8 cellular contexts compared by ENCODE assay signal in the genomic region with DNA sequence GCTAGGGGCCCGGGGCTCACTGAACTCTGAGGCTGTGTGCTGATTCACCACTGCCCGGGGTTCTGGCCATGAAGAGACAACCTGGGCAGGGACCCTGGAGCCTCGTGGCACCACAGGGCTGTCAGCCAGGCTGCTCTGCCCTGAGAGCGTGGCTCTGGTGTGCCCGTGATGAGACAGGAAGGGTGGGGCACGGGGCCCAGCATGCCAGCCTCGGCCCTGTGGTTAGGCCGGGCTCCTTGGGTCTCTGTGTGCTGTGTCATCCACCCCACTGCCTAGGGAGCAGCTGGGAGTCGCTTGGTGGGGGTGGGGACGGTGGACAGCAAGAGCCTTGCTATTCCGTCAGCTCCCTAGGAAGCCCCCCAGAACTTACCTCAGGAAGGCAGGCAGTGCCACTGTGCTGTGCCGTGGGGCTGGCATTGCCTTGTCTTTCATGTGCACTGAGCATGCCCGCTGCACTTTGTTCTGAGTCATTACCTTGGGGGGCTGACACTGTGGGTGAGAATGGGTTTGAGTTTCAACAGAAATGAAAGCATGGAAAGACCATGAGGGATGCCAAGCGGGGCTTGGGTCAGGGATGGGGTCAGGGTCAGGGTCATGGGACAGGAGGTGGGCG. TPM values are rescaled to one million over a fixed set of nuclear protein-coding genes. Genes with fewer than 3 reads are reported as not detected.
A peak's percentile ranks its signal among the peaks of the same experiment; 100 is the strongest.
DNase-seq lines count a peak whose midpoint lies in the region; ATAC-seq, FAIRE-seq and TF ChIP-seq lines count a peak whose summit lies in the region.
"Had no signal": no experiment of that assay in that cellular context is flagged by ENCODE, and none has a peak within 500 bp of the region (broad histone marks: within the 10 kb centered on the region; RNA-seq: fewer than 3 reads in every experiment).

No MANE protein-coding gene starts in this region.

- H3K4me3 ChIP-seq in neutrophil (ENCODE audit: low read depth in 1 of 2, low read length in 1 of 2) (no peak overlapping the region), kidney (ENCODE audit: low read length in 2 of 2) (no peak overlapping the region)

- H3K27ac ChIP-seq in neutrophil (peak overlapping the region; percentile 16), kidney (ENCODE audit: low read depth in 2 of 2, low read length in 2 of 2) (no peak overlapping the region)

- intact Hi-C loops in kidney (cut with DNase I) = no loop called here

- TF ChIP-seq CTCF in neutrophil (IDR thresholded peaks at IDR 0.05) = no peak
- TF ChIP-seq CTCF in kidney (IDR thresholded peaks at IDR 0.05; ENCODE audit: borderline replicate concordance, extremely low read depth, insufficient read depth) = no peak

- FAIRE-seq in kidney (lab: Jason Lieb, UNC) = no peak
- FAIRE-seq: islet of Langerhans had no signal

- DNase-seq in Daoy (ENCODE audit: low read depth) = peak; percentile 87
- DNase-seq in M059J (ENCODE audit: low read depth) = peak; percentile 90
- DNase-seq in astrocyte of the hippocampus (ENCODE audit: low read depth, low spot score) = peak; percentile 77
- no peak for DNase-seq in mucosa of gallbladder (ENCODE audit: low spot score)
- DNase-seq in kidney = no peak

- H3K9me3 ChIP-seq in neutrophil (no peaks in the 10 kb centered on the region), kidney (ENCODE audit: control insufficient read depth in 1 of 2, low read length in 2 of 2) (no peaks in the 10 kb centered on the region)

- H3K36me3 ChIP-seq in neutrophil (peaks cover 92% of the 10 kb centered on the region), kidney (ENCODE audit: control insufficient read depth in 1 of 2, insufficient read depth in 2 of 2, low read length in 2 of 2) (peaks cover 13 to 45% of the 10 kb centered on the region in 2 donors)

- H3K9ac ChIP-seq in kidney (ENCODE audit: low read length in 2 of 2) = no peak overlapping the region

- no peak for ATAC-seq in HG02610 (IDR thresholded peaks at IDR 0.05; ENCODE audit: unreplicated experiment)

- H3K4me1 ChIP-seq in neutrophil (ENCODE audit: control insufficient read depth in 1 of 2, insufficient read depth in 1 of 2, low read depth in 1 of 2, low read length in 1 of 2) = peaks cover 16 to 18% of the 10 kb centered on the region in 2 experiments
- no peaks in the 10 kb centered on the region for H3K4me1 ChIP-seq in kidney (ENCODE audit: control insufficient read depth in 1 of 2, insufficient read depth in 1 of 2, low read depth in 1 of 2, low read length in 2 of 2)

- H3K27me3 ChIP-seq in neutrophil = no peaks in the 10 kb centered on the region

RNA-seq across cellular contexts. Expression of a gene that starts 31.7 kb away (rescaled TPM):
- 3.3 TPM in 2 replicates for total RNA-seq in Daoy (2014; rRNA removed; shearing (Covaris generic))
- 3.0 and 4.0 TPM in 2 replicates for total RNA-seq in M059J (2014; rRNA removed; shearing (Covaris generic))
- total RNA-seq in mucosa of gallbladder = 29.1 TPM
- 22.4 TPM for total RNA-seq in kidney
- 12.9 TPM for polyA plus RNA-seq in kidney (ENCODE audit: insufficient read depth, low read depth, low replicate concordance)

Comparison
In these comparisons a context has a peak if more than half of its experiments do, and no peak if none do; other contexts are left out.
1. DNase-seq: peak in Daoy (single experiment), M059J (single experiment) and astrocyte of the hippocampus (single experiment); none in mucosa of gallbladder (single experiment) and kidney (single experiment).